In the genomic region with DNA sequence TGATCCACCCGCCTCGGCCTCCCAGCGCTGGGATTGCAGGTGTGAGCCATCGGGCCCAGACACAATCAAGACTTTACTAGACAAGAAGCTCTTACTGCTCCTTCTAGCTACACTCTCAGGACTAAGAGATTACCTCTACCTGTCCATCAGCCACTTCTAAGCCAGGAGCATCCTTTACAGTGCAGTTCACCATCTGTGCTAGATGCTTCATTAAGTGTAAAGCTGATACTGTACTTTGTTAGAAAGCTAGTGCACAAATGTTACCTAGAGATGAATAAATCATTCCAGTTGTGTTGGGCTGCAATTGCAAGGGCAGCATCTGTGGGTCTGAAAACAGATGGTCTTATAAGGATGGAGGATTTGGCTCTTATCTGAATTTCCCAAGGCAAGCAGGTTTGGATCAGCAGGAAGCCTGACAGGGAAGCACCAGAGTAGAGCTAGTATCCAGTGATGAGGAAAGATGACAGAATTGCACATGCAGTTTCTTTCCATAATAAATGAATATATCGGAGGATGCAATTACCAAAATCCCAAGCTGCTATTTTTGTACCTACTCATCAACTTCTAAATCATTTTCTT, we compare ENCODE assay signal across 12 cellular contexts.
"Had no signal": no experiment of that assay in that cellular context is flagged by ENCODE, and none has a peak within 500 bp of the region (broad histone marks: within the 10 kb centered on the region; RNA-seq: fewer than 3 reads in every experiment).

No MANE protein-coding gene starts in this region.

- H3K9me3 Mint-ChIP-seq: activated CD4-positive, alpha-beta memory T cell treated with anti-CD3 and anti-CD28 coated beads, Interleukin-2, amount 10 ng/mL, durations not matched to agents 7 days and 5 days; natural killer cell had no signal

- H3K36me3 ChIP-seq: esophagus muscularis mucosa, sigmoid colon, upper lobe of left lung had no signal

- H3K27me3 ChIP-seq: esophagus muscularis mucosa, sigmoid colon, upper lobe of left lung had no signal

- H3K9me3 ChIP-seq: esophagus muscularis mucosa, mucosa of descending colon, sigmoid colon, upper lobe of left lung had no signal

- H3K27ac Mint-ChIP-seq: activated CD4-positive, alpha-beta memory T cell treated with anti-CD3 and anti-CD28 coated beads, Interleukin-2, amount 10 ng/mL, durations not matched to agents 7 days and 5 days had no signal

- H3K27me3 Mint-ChIP-seq: activated CD4-positive, alpha-beta memory T cell treated with anti-CD3 and anti-CD28 coated beads, Interleukin-2, amount 10 ng/mL, durations not matched to agents 7 days and 5 days had no signal

- ATAC-seq: left lobe of liver; mucosa of descending colon; natural killer cell; stimulated activated naive CD8-positive, alpha-beta T cell treated with anti-CD3 and anti-CD28 coated beads, Interleukin-15, Interleukin-2, amounts not matched to agents 100 U/mL and 50 U/mL, for 24 hours had no signal

- DNase-seq: activated CD4-positive, alpha-beta memory T cell treated with anti-CD3 and anti-CD28 coated beads, Interleukin-2, amount 10 ng/mL, durations not matched to agents 7 days and 5 days; activated gamma-delta T cell treated with Interleukin-2 at 50 U/mL for 16 hours; activated T-cell treated with anti-CD3 and anti-CD28 coated beads, Interleukin-2, amount 50 U/mL, for 72 hours; aorta; head of caudate nucleus; mucosa of descending colon; natural killer cell; sigmoid colon; stimulated activated naive CD8-positive, alpha-beta T cell treated with anti-CD3 and anti-CD28 coated beads, Interleukin-15, Interleukin-2, amounts not matched to agents 100 U/mL and 50 U/mL, for 24 hours had no signal

- H3K4me3 ChIP-seq: esophagus muscularis mucosa, mucosa of descending colon, sigmoid colon, upper lobe of left lung had no signal

- H3K36me3 Mint-ChIP-seq: natural killer cell had no signal

- H3K27ac ChIP-seq: esophagus muscularis mucosa, sigmoid colon had no signal

- H3K4me3 Mint-ChIP-seq: activated CD4-positive, alpha-beta memory T cell treated with anti-CD3 and anti-CD28 coated beads, Interleukin-2, amount 10 ng/mL, durations not matched to agents 7 days and 5 days; natural killer cell had no signal
